In genomic region chr11:79348976-79349682, GRCh38 we compare ENCODE assay signal across 17 cellular contexts.
DNase-seq lines count a peak whose midpoint lies in the region; ATAC-seq and TF ChIP-seq lines count a peak whose summit lies in the region.
"Had no signal": no experiment of that assay in that cellular context is flagged by ENCODE, and none has a peak within 500 bp of the region (broad histone marks: within the 10 kb centered on the region; RNA-seq: fewer than 3 reads in every experiment).

No MANE protein-coding gene starts in this region.

- no peak overlapping the region for H2BK12ac ChIP-seq in mesenchymal stem cell (ENCODE audit: low read length in 2 of 2)

- H2BK5ac ChIP-seq in mesenchymal stem cell (ENCODE audit: low read depth, low read length, poor library complexity, severe bottlenecking) = peak overlapping the region; percentile 79

- DNase-seq in mesenchymal stem cell (no peak), NCI-H345 treated with DMSO at 0.1 percent for 48 hours (lab: John Stamatoyannopoulos, UW; ENCODE audit: unreplicated experiment) (no peak), HK-2 (ENCODE audit: unreplicated experiment) (no peak)
- DNase-seq: AML-193; Caco-2; Calu3; CD4-positive, alpha-beta T cell; CD8-positive, alpha-beta T cell; DMS79 treated with DMSO at 0.1 percent for 48 hours; GF-D8 had no signal

- H3F3A ChIP-seq in neural cell (ENCODE audit: insufficient read depth, low read length, poor library complexity, severe bottlenecking) = no peaks in the 10 kb centered on the region

- H3K9me3 ChIP-seq in OCI-LY3 (ENCODE audit: insufficient read depth, low read length) (no peaks in the 10 kb centered on the region), mesenchymal stem cell (ENCODE audit: control insufficient read depth, low read length) (no peaks in the 10 kb centered on the region), neural cell (ENCODE audit: low read length) (no peaks in the 10 kb centered on the region)
- H3K9me3 ChIP-seq: A549; BLaER1 treated with 17β-estradiol and CSF1 and Interleukin-3, amounts not matched to agents 10 nM and 100 nM; Caco-2 had no signal

- H3K9ac ChIP-seq in OCI-LY3 (ENCODE audit: low read length) (no peak overlapping the region), mesenchymal stem cell (ENCODE audit: low read length) (no peak overlapping the region), neural cell (ENCODE audit: low read length) (peak overlapping the region; percentile 64)
- H3K9ac ChIP-seq: BLaER1 treated with 17β-estradiol and CSF1 and Interleukin-3, amounts not matched to agents 10 nM and 100 nM had no signal

- H3K18ac ChIP-seq in mesenchymal stem cell (ENCODE audit: low read depth in 1 of 2, low read length in 2 of 2) = no peak overlapping the region

- no peak overlapping the region for H4K91ac ChIP-seq in mesenchymal stem cell (ENCODE audit: low read length)

- 78% methylated on average over 4 of the region's 5 CpGs for WGBS in mesenchymal stem cell

- H2AK5ac ChIP-seq in mesenchymal stem cell (ENCODE audit: low read length, severe bottlenecking) = no peak overlapping the region

- no peak overlapping the region for H3K4ac ChIP-seq in mesenchymal stem cell (ENCODE audit: low read depth in 1 of 2, low read length in 2 of 2)

- H3K4me3 ChIP-seq in OCI-LY3 (ENCODE audit: low read length) (no peak overlapping the region), mesenchymal stem cell (ENCODE audit: insufficient read depth in 1 of 2, low read depth in 1 of 2, low read length in 2 of 2) (no peak overlapping the region), neural cell (ENCODE audit: low read length) (peak overlapping the region; percentile 41)
- H3K4me3 ChIP-seq: A549; BLaER1 treated with 17β-estradiol and CSF1 and Interleukin-3, amounts not matched to agents 10 nM and 100 nM had no signal

- no peak overlapping the region for H2AFZ ChIP-seq in OCI-LY3 (ENCODE audit: low read depth, low read length)
- no peak overlapping the region for H2AFZ ChIP-seq in mesenchymal stem cell (ENCODE audit: low read depth, low read length)
- H2AFZ ChIP-seq in neural cell (ENCODE audit: low read depth, low read length) = no peak overlapping the region

- H3K27ac ChIP-seq in OCI-LY3 (ENCODE audit: low read length) (no peak overlapping the region), mesenchymal stem cell (ENCODE audit: low read length, poor library complexity, severe bottlenecking) (no peak overlapping the region), neural cell (ENCODE audit: low read length) (peak overlapping the region; percentile 91)
- H3K27ac ChIP-seq: 22Rv1; A549; BLaER1 treated with 17β-estradiol and CSF1 and Interleukin-3, amounts not matched to agents 10 nM and 100 nM; C4-2B had no signal

- H3K14ac ChIP-seq in mesenchymal stem cell (ENCODE audit: low read length in 2 of 2) = no peak overlapping the region

- H3K4me1 ChIP-seq in OCI-LY3 (ENCODE audit: low read length) (peaks cover 13% of the 10 kb centered on the region), mesenchymal stem cell (ENCODE audit: control insufficient read depth, insufficient read depth, low read depth, low read length) (no peaks in the 10 kb centered on the region)
- H3K4me1 ChIP-seq: A549, Caco-2 had no signal

- H3K36me3 ChIP-seq in OCI-LY3 (replicated peaks; ENCODE audit: low read depth, low read length) (no peaks in the 10 kb centered on the region), mesenchymal stem cell (ENCODE audit: control insufficient read depth in 1 of 2, insufficient read depth in 2 of 2, low read depth in 1 of 2, low read length in 2 of 2) (no peaks in the 10 kb centered on the region), neural cell (ENCODE audit: insufficient read depth, low read length) (no peaks in the 10 kb centered on the region)
- H3K36me3 ChIP-seq: BLaER1 treated with 17β-estradiol and CSF1 and Interleukin-3, amounts not matched to agents 10 nM and 100 nM had no signal

- H3K79me2 ChIP-seq in OCI-LY3 (ENCODE audit: low read length) (peaks cover 5% of the 10 kb centered on the region; the same call in 1 of the 2 replicates), neural cell (replicated peaks; ENCODE audit: insufficient read depth, low read length) (peaks cover 18% of the 10 kb centered on the region)

- H3K4me2 ChIP-seq in OCI-LY3 (ENCODE audit: low read length) = 0 out of 2 replicates have a peak overlapping the region, but pooled peaks have one; percentile 21
- no peak overlapping the region for H3K4me2 ChIP-seq in mesenchymal stem cell (ENCODE audit: low read length, poor library complexity, severe bottlenecking)
- no peak overlapping the region for H3K4me2 ChIP-seq in neural cell (ENCODE audit: low read length)
- H3K4me2 ChIP-seq: A549; BLaER1 treated with 17β-estradiol and CSF1 and Interleukin-3, amounts not matched to agents 10 nM and 100 nM had no signal

- H3K27me3 ChIP-seq in OCI-LY3 (ENCODE audit: low read depth, low read length) = no peaks in the 10 kb centered on the region
- no peaks in the 10 kb centered on the region for H3K27me3 ChIP-seq in mesenchymal stem cell (ENCODE audit: control insufficient read depth in 1 of 2, insufficient read depth in 1 of 2, low read length in 2 of 2)
- H3K27me3 ChIP-seq in neural cell (ENCODE audit: insufficient read depth, low read depth, low read length) = no peaks in the 10 kb centered on the region

- no peak overlapping the region for H4K8ac ChIP-seq in mesenchymal stem cell (ENCODE audit: low read length)

- H4K20me1 ChIP-seq in OCI-LY3 (ENCODE audit: insufficient read depth, low read length) = peaks cover 63% of the 10 kb centered on the region
- H4K20me1 ChIP-seq in neural cell (ENCODE audit: insufficient read depth) = no peaks in the 10 kb centered on the region
- H4K20me1 ChIP-seq: BLaER1 treated with 17β-estradiol and CSF1 and Interleukin-3, amounts not matched to agents 10 nM and 100 nM had no signal

- H3K9me2 ChIP-seq in neural cell (ENCODE audit: insufficient read depth, low read length) = no peaks in the 10 kb centered on the region

- no peak overlapping the region for H3K23ac ChIP-seq in mesenchymal stem cell (ENCODE audit: low read length in 2 of 2)

- H3K79me1 ChIP-seq in mesenchymal stem cell (replicated peaks; ENCODE audit: low read length, poor library complexity, severe bottlenecking) = no peaks in the 10 kb centered on the region

- H2BK15ac ChIP-seq in mesenchymal stem cell (ENCODE audit: low read depth, poor library complexity, severe bottlenecking) = no peak overlapping the region

- TF ChIP-seq EP300 in neural cell (conservative IDR thresholded peaks at IDR 0.05; ENCODE audit: poor library complexity, severe bottlenecking) = peak; percentile 83

- ATAC-seq in HG02678 (IDR thresholded peaks at IDR 0.05; ENCODE audit: unreplicated experiment) = no peak
- ATAC-seq: A549; CD8-positive, alpha-beta T cell had no signal

- no peak for TF ChIP-seq CTCF in OCI-LY3 (IDR thresholded peaks at IDR 0.05; ENCODE audit: low read depth, low read length)
- TF ChIP-seq CTCF in neural cell (IDR thresholded peaks at IDR 0.05; ENCODE audit: poor library complexity, severe bottlenecking) = no peak

- TF ChIP-seq RAD21 in neural cell (conservative IDR thresholded peaks at IDR 0.05) = peak; percentile 23

- H2BK120ac ChIP-seq in mesenchymal stem cell (ENCODE audit: low read depth, low read length) = no peak overlapping the region

TF ChIP-seq in neural cell, 6 proteins besides CTCF, POLR2A, EP300 and RAD21:
- TF ChIP-seq POLR2AphosphoS5 (IDR thresholded peaks at IDR 0.05) = peak; percentile 49
- peak; percentile 63 for TF ChIP-seq REST (IDR thresholded peaks at IDR 0.05; ENCODE audit: borderline replicate concordance)
- no peak for TF ChIP-seq TAF1 (IDR thresholded peaks at IDR 0.05; ENCODE audit: low read depth)
